In genomic region chr14:62064741-62065323, GRCh38 we compare ENCODE assay signal across 22 cellular contexts.
DNase-seq lines count a peak whose midpoint lies in the region; ATAC-seq and TF ChIP-seq lines count a peak whose summit lies in the region.
"Had no signal": no experiment of that assay in that cellular context is flagged by ENCODE, and none has a peak within 500 bp of the region (broad histone marks: within the 10 kb centered on the region; RNA-seq: fewer than 3 reads in every experiment).

No MANE protein-coding gene starts in this region.

- H2AFZ ChIP-seq in IMR-90 (replicated peaks; ENCODE audit: low read length, poor library complexity): no peak overlapping the region

- TF ChIP-seq RAD21 in IMR-90 (IDR thresholded peaks at IDR 0.05; ENCODE audit: low read length): no peak

- no peaks in the 10 kb centered on the region for H3K4me1 Mint-ChIP-seq in nephron progenitor cell

- no peak overlapping the region for H3K4me3 Mint-ChIP-seq in nephron progenitor cell
- H3K4me3 Mint-ChIP-seq: H9 had no signal

- CTCF ChIA-PET in IMR-90 (lab: Yijun Ruan, JAX): no interaction called here

- H4K5ac ChIP-seq in IMR-90 (ENCODE audit: low read depth, low read length): no peak overlapping the region; the same call in 1 of the 2 replicates

- H2BK5ac ChIP-seq in IMR-90 (ENCODE audit: low read depth, low read length, poor library complexity, severe bottlenecking): no peak overlapping the region

- no peaks in the 10 kb centered on the region for H4K20me1 ChIP-seq in IMR-90 (ENCODE audit: insufficient read depth, low read length)

- H3K4me1 ChIP-seq in IMR-90 (ENCODE audit: control insufficient read depth, insufficient read depth, low read length): peaks cover 4% of the 10 kb centered on the region
- H3K4me1 ChIP-seq in spleen: peaks cover 0 to 18% (median 7%) of the 10 kb centered on the region in 6 donors
- H3K4me1 ChIP-seq: Caco-2, Peyer's patch, SJSA1 had no signal

- no peak overlapping the region for H2BK15ac ChIP-seq in IMR-90 (ENCODE audit: low read depth, low read length)

- H4K8ac ChIP-seq in IMR-90 (ENCODE audit: low read depth in 2 of 2, low read length in 2 of 2): no peak overlapping the region

- no peak overlapping the region for H3K9ac ChIP-seq in IMR-90 (ENCODE audit: low read depth, low read length)

- no peak overlapping the region for H2AK5ac ChIP-seq in IMR-90 (ENCODE audit: low read depth, low read length)

- H3K36me3 ChIP-seq in IMR-90 (ENCODE audit: control insufficient read depth, insufficient read depth, low read length) (no peaks in the 10 kb centered on the region), spleen (no peaks in the 10 kb centered on the region)
- H3K36me3 ChIP-seq: MG63, Peyer's patch, SJSA1 had no signal

- TF ChIP-seq POLR2A in IMR-90 (IDR thresholded peaks at IDR 0.05; ENCODE audit: low read depth, low read length) (no peak), spleen (IDR thresholded peaks at IDR 0.05) (no peak)

- no peaks in the 10 kb centered on the region for H3K9me3 Mint-ChIP-seq in nephron progenitor cell
- H3K9me3 Mint-ChIP-seq: H9 had no signal

- H3K4ac ChIP-seq in IMR-90 (ENCODE audit: low read depth, low read length): no peak overlapping the region

- H3K14ac ChIP-seq in IMR-90 (replicated peaks; ENCODE audit: low read depth, low read length): no peak overlapping the region

- H3K4me2 ChIP-seq in IMR-90 (ENCODE audit: low read depth, low read length): peak overlapping the region; percentile 64; the same call in 1 of the 2 replicates

- no peaks in the 10 kb centered on the region for H3K36me3 Mint-ChIP-seq in nephron progenitor cell (ENCODE audit: low read depth)

- TF ChIP-seq CTCF in IMR-90 (conservative IDR thresholded peaks at IDR 0.05; ENCODE audit: low read depth, low read length): no peak
- TF ChIP-seq CTCF in spleen (IDR thresholded peaks at IDR 0.05 in 8 of 11, conservative IDR thresholded peaks at IDR 0.05 in 3 of 11): no peak
- TF ChIP-seq CTCF in nephron progenitor cell (IDR thresholded peaks at IDR 0.05): no peak

- in situ Hi-C loops in IMR-90 (cut with MboI; ENCODE audit: low sequenced_read_pairs): no loop called here

- intact Hi-C loops in IMR-90 (cut with micrococcal nuclease) (no loop called here), spleen (cut with DNase I; ENCODE audit: low total_unique reads) (no loop called here)

- H2BK120ac ChIP-seq in IMR-90 (ENCODE audit: low read depth, low read length): no peak overlapping the region

- H3K27me3 ChIP-seq in IMR-90 (ENCODE audit: control insufficient read depth, insufficient read depth, low read length): no peaks in the 10 kb centered on the region
- H3K27me3 ChIP-seq in spleen (replicated peaks in 1 of 7): no peaks in the 10 kb centered on the region
- H3K27me3 ChIP-seq: MG63, Peyer's patch, SJSA1 had no signal

- WGBS in IMR-90 (ENCODE audit: extremely low coverage in 2 of 2, insufficient read length in 1 of 2), 2 experiments: no CpG with 5 or more reads among the region's 3 CpGs
- WGBS in spleen, 5 donors: 56 to 70% (median 65%) methylated on average over 3 of the region's 3 CpGs

- H3K56ac ChIP-seq in IMR-90 (ENCODE audit: extremely low read depth, insufficient read depth, low read length): no peak overlapping the region

- H3K79me1 ChIP-seq in IMR-90 (ENCODE audit: low read depth in 1 of 2, low read length in 2 of 2): no peaks in the 10 kb centered on the region

- dilution Hi-C loops in IMR-90 (cut with HindIII; ENCODE audit: low sequenced_read_pairs, unreplicated experiment): no loop called here

- BruUV-seq in IMR-90 (replicated peaks; lab: Mats Ljungman, UMichigan): no TSS peak

- ATAC-seq in IMR-90 (ENCODE audit: low read depth): no peak

- peaks cover 6% of the 10 kb centered on the region for H3K27me3 Mint-ChIP-seq in nephron progenitor cell (ENCODE audit: low read depth, poor library complexity)

- DNase-seq in D341Med (ENCODE audit: low spot score): peak; percentile 48
- DNase-seq in IMR-90: no peak
- peak; percentile 29 for DNase-seq in NCI-H524 treated with DMSO at 0.1 percent for 48 hours (lab: John Stamatoyannopoulos, UW)
- peak; percentile 3 for DNase-seq in pons (ENCODE audit: low spot score)
- DNase-seq in spleen: no peak
- no peak for DNase-seq in nephron progenitor cell
- no peak for DNase-seq in substantia nigra (lab: John Stamatoyannopoulos, UW)
- DNase-seq: ACHN; AML-193; Caco-2; DMS53; H9; Kasumi-1; MG63; NCI-H1048; NCI-H1436; NCI-H2029 treated with DMSO at 0.1 percent for 48 hours; NCI-H69; NK-92 treated with Interleukin-12 subunit alpha and Interleukin-12 subunit beta, amount 100 ng/mL, for 24 hours; Peyer's patch; T-helper 2 cell had no signal

- H3K9me1 ChIP-seq in IMR-90 (ENCODE audit: insufficient read depth, low read length): no peaks in the 10 kb centered on the region

- H3K27ac Mint-ChIP-seq in nephron progenitor cell: no peak overlapping the region
- H3K27ac Mint-ChIP-seq: H9 had no signal

- peak overlapping the region; percentile 78; the same call in 1 of the 2 replicates for H3K18ac ChIP-seq in IMR-90 (ENCODE audit: low read depth, low read length)

- H4K91ac ChIP-seq in IMR-90 (ENCODE audit: insufficient read depth, low read depth, low read length): no peak overlapping the region

- no peak overlapping the region for H3K27ac ChIP-seq in IMR-90 (ENCODE audit: insufficient read depth, low read length)
- H3K27ac ChIP-seq in spleen: no peak overlapping the region
- H3K27ac ChIP-seq in substantia nigra (ENCODE audit: low read depth, low read length, poor library complexity, severe bottlenecking): no peak overlapping the region
- H3K27ac ChIP-seq: Peyer's patch, SJSA1 had no signal

- no peak overlapping the region for H2BK20ac ChIP-seq in IMR-90 (ENCODE audit: low read depth, low read length)

- H3K4me3 ChIP-seq in IMR-90 (ENCODE audit: insufficient read depth, low read depth, low read length) (no peak overlapping the region), spleen (no peak overlapping the region)
- H3K4me3 ChIP-seq: MG63, Peyer's patch, SJSA1 had no signal

- H3K23ac ChIP-seq in IMR-90 (ENCODE audit: low read depth, low read length): no peak overlapping the region

- POLR2A ChIA-PET in IMR-90 (lab: Charles Lee; ENCODE audit: unreplicated experiment): no interaction called here

- H3K9me3 ChIP-seq in IMR-90 (ENCODE audit: control insufficient read depth, insufficient read depth, low read length) (no peaks in the 10 kb centered on the region), spleen (no peaks in the 10 kb centered on the region)
- H3K9me3 ChIP-seq: Caco-2, MG63, Peyer's patch, SJSA1 had no signal

- no peak overlapping the region for H2AK9ac ChIP-seq in IMR-90 (replicated peaks; ENCODE audit: low read depth, low read length, poor library complexity)

TF ChIP-seq in IMR-90, 13 proteins besides CTCF, POLR2A, EP300 and RAD21:
- no peak for TF ChIP-seq SMC3 (IDR thresholded peaks at IDR 0.05; ENCODE audit: low read depth, low read length)
- no peak for TF ChIP-seq CHD1 (IDR thresholded peaks at IDR 0.05; ENCODE audit: low read depth, low read length)
- no peak for TF ChIP-seq USF2 (IDR thresholded peaks at IDR 0.05; ENCODE audit: low read depth, low read length)
- no peak for TF ChIP-seq FOS (IDR thresholded peaks at IDR 0.05; ENCODE audit: low read depth, low read length)
- no peak for TF ChIP-seq MAZ (IDR thresholded peaks at IDR 0.05; ENCODE audit: borderline replicate concordance, low read depth, low read length)
- no peak for TF ChIP-seq NFE2L2 (IDR thresholded peaks at IDR 0.05; ENCODE audit: low read depth, low read length)
- no peak for TF ChIP-seq CEBPB (IDR thresholded peaks at IDR 0.05; ENCODE audit: low read depth, low read length)
- no peak for TF ChIP-seq MXI1 (IDR thresholded peaks at IDR 0.05; ENCODE audit: borderline replicate concordance, low read depth, low read length)
- no peak for TF ChIP-seq RFX5 (IDR thresholded peaks at IDR 0.05; ENCODE audit: low read depth, low read length)
- TF ChIP-seq, protein P1, sequence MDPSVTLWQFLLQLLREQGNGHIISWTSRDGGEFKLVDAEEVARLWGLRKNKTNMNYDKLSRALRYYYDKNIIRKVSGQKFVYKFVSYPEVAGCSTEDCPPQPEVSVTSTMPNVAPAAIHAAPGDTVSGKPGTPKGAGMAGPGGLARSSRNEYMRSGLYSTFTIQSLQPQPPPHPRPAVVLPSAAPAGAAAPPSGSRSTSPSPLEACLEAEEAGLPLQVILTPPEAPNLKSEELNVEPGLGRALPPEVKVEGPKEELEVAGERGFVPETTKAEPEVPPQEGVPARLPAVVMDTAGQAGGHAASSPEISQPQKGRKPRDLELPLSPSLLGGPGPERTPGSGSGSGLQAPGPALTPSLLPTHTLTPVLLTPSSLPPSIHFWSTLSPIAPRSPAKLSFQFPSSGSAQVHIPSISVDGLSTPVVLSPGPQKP (IDR thresholded peaks at IDR 0.05; ENCODE audit: borderline replicate concordance, low read depth, low read length): no peak
- TF ChIP-seq BHLHE40 (IDR thresholded peaks at IDR 0.05; ENCODE audit: low read depth, low read length): no peak
- no peak for TF ChIP-seq MAFK (IDR thresholded peaks at IDR 0.05; ENCODE audit: low read depth, low read length)
- no peak for TF ChIP-seq RCOR1 (IDR thresholded peaks at IDR 0.05; ENCODE audit: insufficient replicate concordance, low read length)

Comparison
In these comparisons a context has a peak if more than half of its experiments do, and no peak if none do; other contexts are left out.
1. DNase-seq: peak in D341Med (single experiment), NCI-H524 treated with DMSO at 0.1 percent for 48 hours (single experiment) and pons (single experiment); none in IMR-90 (single experiment), spleen (single experiment), nephron progenitor cell (single experiment) and substantia nigra (0 of 49).